Comparison of ENCODE assay signal across 22 cellular contexts in the genomic region with DNA sequence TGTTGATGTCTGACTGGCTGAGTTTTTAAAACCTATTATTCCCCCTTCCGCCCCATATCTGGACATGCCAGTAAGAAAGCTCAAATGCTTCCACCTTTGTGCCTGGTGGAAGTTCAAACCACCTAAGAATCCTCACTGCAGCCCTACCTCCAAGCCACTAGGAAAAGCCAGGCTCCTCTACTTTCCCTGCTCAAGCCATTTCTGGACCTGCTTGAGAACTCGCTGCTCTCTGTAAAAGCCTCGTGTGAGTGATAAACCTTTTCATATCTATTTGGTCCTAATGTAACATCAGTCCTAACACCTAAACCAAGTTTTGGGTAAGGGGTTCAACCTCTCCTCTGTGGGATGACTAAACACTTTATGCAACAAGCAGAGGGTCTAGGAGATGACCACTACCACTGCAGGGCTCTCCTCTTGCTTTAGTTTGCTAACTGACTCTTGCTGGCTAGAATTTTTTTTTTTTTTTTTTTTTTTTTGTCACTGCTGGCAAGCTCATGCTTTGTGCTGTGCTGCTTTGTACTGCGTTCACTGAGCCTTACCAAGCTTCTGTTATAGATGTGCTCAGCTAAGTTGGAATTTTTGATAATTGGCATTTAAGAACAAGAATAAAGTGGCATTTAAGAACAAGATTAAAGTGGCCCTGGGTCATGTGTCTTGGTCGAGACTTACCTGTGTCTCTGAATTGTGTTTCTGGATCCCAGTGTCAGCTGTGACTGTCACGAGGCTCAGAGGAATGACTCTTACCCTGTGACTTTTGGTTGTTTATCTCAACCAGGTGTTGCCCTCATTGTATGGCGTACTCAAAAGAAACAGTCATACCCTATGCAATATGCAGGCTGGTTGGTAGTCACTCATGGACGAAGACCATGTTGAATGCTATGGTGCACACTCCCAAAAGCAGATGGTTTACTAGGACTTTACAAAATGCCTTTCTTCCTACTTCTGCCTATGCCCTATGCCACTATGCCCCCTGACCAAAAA. TPM values are rescaled to one million over a fixed set of nuclear protein-coding genes. Genes with fewer than 3 reads are reported as not detected.
DNase-seq lines count a peak whose midpoint lies in the region; ATAC-seq, FAIRE-seq and TF ChIP-seq lines count a peak whose summit lies in the region.
"Had no signal": no experiment of that assay in that cellular context is flagged by ENCODE, and none has a peak within 500 bp of the region (broad histone marks: within the 10 kb centered on the region; RNA-seq: fewer than 3 reads in every experiment).

No MANE protein-coding gene starts in this region.

- 92 to 98% methylated on average over 4 to 8 of the region's 8 CpGs for WGBS in endodermal cell (ENCODE audit: insufficient coverage in 1 of 2, insufficient read length in 1 of 2), 2 experiments
- 83 to 91% (median 90%) methylated on average over 8 of the region's 8 CpGs for WGBS in stomach, 5 donors

- no peak overlapping the region for H3K4me3 ChIP-seq in astrocyte (ENCODE audit: insufficient read depth, low read depth, low read length)
- no peak overlapping the region for H3K4me3 ChIP-seq in endodermal cell (ENCODE audit: low read length)
- H3K4me3 ChIP-seq in thoracic aorta, result no peak overlapping the region
- H3K4me3 ChIP-seq in vagina, result no peak overlapping the region
- no peak overlapping the region for H3K4me3 ChIP-seq in stomach
- H3K4me3 ChIP-seq: GM23248, HAP-1 had no signal

- DNase-seq in astrocyte (ENCODE audit: low read depth) (no peak), endodermal cell (no peak), thoracic aorta (ENCODE audit: low spot score) (no peak), vagina (ENCODE audit: extremely low spot score in 2 of 2) (no peak), stomach (no peak)
- no peak for DNase-seq in stimulated activated CD8-positive, alpha-beta memory T cell treated with anti-CD3 and anti-CD28 coated beads, Interleukin-4, amount 100 ng/mL, for 48 hours
- DNase-seq: ACHN; BE2C; CD4-positive, CD25-positive, alpha-beta regulatory T cell; CD8-positive, alpha-beta memory T cell; COR-L47; DMS 273 treated with DMSO at 0.1 percent for 48 hours; DMS53; DND-41; EL had no signal

- TF ChIP-seq CTCF in astrocyte (IDR thresholded peaks at IDR 0.05; ENCODE audit: insufficient read depth, low read depth, low read length) (no peak), endodermal cell (conservative IDR thresholded peaks at IDR 0.05) (peak; percentile 11), thoracic aorta (IDR thresholded peaks at IDR 0.05) (no peak), vagina (IDR thresholded peaks at IDR 0.05) (no peak), stomach (IDR thresholded peaks at IDR 0.05) (no peak)

- H3K27ac Mint-ChIP-seq in astrocyte (ENCODE audit: unreplicated experiment) (peak overlapping the region; percentile 34), endodermal cell (no peak overlapping the region)
- H3K27ac Mint-ChIP-seq: CD4-positive, CD25-positive, alpha-beta regulatory T cell; CD8-positive, alpha-beta memory T cell; IgD-negative memory B cell had no signal

- H3K4me1 ChIP-seq in astrocyte (ENCODE audit: insufficient read depth, low read length), result no peaks in the 10 kb centered on the region
- peaks cover 9% of the 10 kb centered on the region for H3K4me1 ChIP-seq in endodermal cell (ENCODE audit: control insufficient read depth, insufficient read depth, low read length)
- H3K4me1 ChIP-seq in thoracic aorta (ENCODE audit: control insufficient read depth in 1 of 2, low read depth in 2 of 2), result peaks cover 0 to 11% of the 10 kb centered on the region in 2 donors
- peaks cover 6% of the 10 kb centered on the region for H3K4me1 ChIP-seq in vagina
- H3K4me1 ChIP-seq in stomach, result peaks cover 0 to 9% (median 3%) of the 10 kb centered on the region in 4 donors
- H3K4me1 ChIP-seq: BE2C, HAP-1 had no signal

- intact Hi-C loops in vagina (cut with DNase I), result no loop called here
- intact Hi-C loops in stomach (cut with DNase I; ENCODE audit: low total_unique reads), result no loop called here

- H3K27ac ChIP-seq in astrocyte (ENCODE audit: low read depth, low read length) (no peak overlapping the region), endodermal cell (ENCODE audit: low read depth, low read length) (no peak overlapping the region), thoracic aorta (peak overlapping the region; percentile 48 to 64), vagina (no peak overlapping the region), stomach (no peak overlapping the region)
- H3K27ac ChIP-seq: GM23248 had no signal

- H3K27me3 Mint-ChIP-seq in astrocyte (ENCODE audit: low read depth, unreplicated experiment) (no peaks in the 10 kb centered on the region), endodermal cell (ENCODE audit: insufficient read depth) (no peaks in the 10 kb centered on the region)
- H3K27me3 Mint-ChIP-seq: CD4-positive, CD25-positive, alpha-beta regulatory T cell; IgD-negative memory B cell had no signal

- H3K9me3 Mint-ChIP-seq in astrocyte (ENCODE audit: unreplicated experiment) (peaks cover 1% of the 10 kb centered on the region), endodermal cell (peaks cover 4% of the 10 kb centered on the region)
- H3K9me3 Mint-ChIP-seq: CD8-positive, alpha-beta memory T cell; IgD-negative memory B cell had no signal

- H4K20me1 ChIP-seq in astrocyte (ENCODE audit: insufficient read depth, low read length), result peaks cover 26% of the 10 kb centered on the region

- H3K36me3 Mint-ChIP-seq in astrocyte (ENCODE audit: low read depth, unreplicated experiment), result peaks cover under 1% of the 10 kb centered on the region
- peaks cover 12% of the 10 kb centered on the region for H3K36me3 Mint-ChIP-seq in endodermal cell (ENCODE audit: low read depth)

- H3K36me3 ChIP-seq in astrocyte (ENCODE audit: insufficient read depth, low read length) (no peaks in the 10 kb centered on the region), endodermal cell (ENCODE audit: control insufficient read depth, insufficient read depth, low read length) (peaks cover 8% of the 10 kb centered on the region), thoracic aorta (no peaks in the 10 kb centered on the region), vagina (no peaks in the 10 kb centered on the region), stomach (no peaks in the 10 kb centered on the region)

- H3K4me3 Mint-ChIP-seq in astrocyte (ENCODE audit: unreplicated experiment), result no peak overlapping the region
- H3K4me3 Mint-ChIP-seq in endodermal cell, result no peak overlapping the region
- H3K4me3 Mint-ChIP-seq: CD4-positive, CD25-positive, alpha-beta regulatory T cell; CD8-positive, alpha-beta memory T cell; IgD-negative memory B cell had no signal

- H3K4me1 Mint-ChIP-seq in astrocyte (ENCODE audit: low read depth, unreplicated experiment) (peaks cover 8% of the 10 kb centered on the region), endodermal cell (peaks cover 21% of the 10 kb centered on the region)

- no peaks in the 10 kb centered on the region for H3K27me3 ChIP-seq in astrocyte (ENCODE audit: insufficient read depth, low read length)
- H3K27me3 ChIP-seq in endodermal cell (ENCODE audit: control insufficient read depth, insufficient read depth, low read length, poor library complexity, severe bottlenecking), result no peaks in the 10 kb centered on the region
- H3K27me3 ChIP-seq in thoracic aorta (replicated peaks; ENCODE audit: insufficient read depth), result no peaks in the 10 kb centered on the region
- no peaks in the 10 kb centered on the region for H3K27me3 ChIP-seq in vagina
- H3K27me3 ChIP-seq in stomach, result no peaks in the 10 kb centered on the region
- H3K27me3 ChIP-seq: BE2C had no signal

- no peak overlapping the region for H3K4me2 ChIP-seq in astrocyte (ENCODE audit: low read length)

- H3K9ac ChIP-seq in astrocyte (ENCODE audit: low read length) (no peak overlapping the region), endodermal cell (ENCODE audit: extremely low read depth, low read length, poor library complexity, severe bottlenecking) (no peak overlapping the region)
- H3K9ac ChIP-seq: GM23248 had no signal

- ATAC-seq in thoracic aorta (ENCODE audit: insufficient number of reproducible peaks, low FRiP score, low read depth), result no peak

- H3K79me2 ChIP-seq in astrocyte (ENCODE audit: insufficient read depth, low read length), result peaks cover 14% of the 10 kb centered on the region

- H3K9me3 ChIP-seq in astrocyte (ENCODE audit: insufficient read depth, low read depth, low read length), result no peaks in the 10 kb centered on the region
- peaks cover 6% of the 10 kb centered on the region for H3K9me3 ChIP-seq in endodermal cell (ENCODE audit: control insufficient read depth, low read length)
- H3K9me3 ChIP-seq in thoracic aorta, result no peaks in the 10 kb centered on the region
- no peaks in the 10 kb centered on the region for H3K9me3 ChIP-seq in vagina
- no peaks in the 10 kb centered on the region for H3K9me3 ChIP-seq in stomach
- H3K9me3 ChIP-seq: BE2C, HAP-1 had no signal

- no peak for FAIRE-seq in astrocyte (lab: Jason Lieb, UNC)
- FAIRE-seq: A204.1, G401.6, GM12891, HTR-8/SVneo had no signal

- TF ChIP-seq POLR2A in vagina (IDR thresholded peaks at IDR 0.05), result no peak
- TF ChIP-seq POLR2A in stomach (IDR thresholded peaks at IDR 0.05), result no peak

- H2AFZ ChIP-seq in astrocyte (ENCODE audit: low read depth, low read length), result no peak overlapping the region
- H2AFZ ChIP-seq: GM23248 had no signal

- TF ChIP-seq EP300 in stomach (IDR thresholded peaks at IDR 0.05), result no peak

RNA-seq across cellular contexts. Expression of a gene that starts 19.5 kb away (rescaled TPM):
- 33.7 and 37.1 TPM in 2 replicates for total RNA-seq in astrocyte
- 10 to 100 TPM; 28.0 to 31.3 TPM for total RNA-seq in endodermal cell
- polyA plus RNA-seq in endodermal cell (2013, experiment 1 of 2), result 17.3 TPM
- polyA plus RNA-seq in endodermal cell (2013, experiment 2 of 2), result 17.7 TPM
- 10 to 100 TPM; 19.6 to 33.3 TPM for total RNA-seq in thoracic aorta
- 12.8 TPM for total RNA-seq in vagina
- 10 to 100 TPM in 3 of 5 donors, 1 to 10 TPM in 2; 2.3 to 24.9 (median 10.3) TPM for total RNA-seq in stomach
- polyA plus RNA-seq in stomach, result 1 to 10 TPM; 2.9 to 3.4 (median 2.9) TPM

Comparison
In these comparisons a context has a peak if more than half of its experiments do, and no peak if none do; other contexts are left out.
1. H3K27ac ChIP-seq: peak in thoracic aorta (2 of 2); none in astrocyte (single experiment), endodermal cell (single experiment), vagina (single experiment) and stomach (0 of 5).